In genomic region chr12:93407963-93408283, GRCh38 we compare ENCODE assay signal across 8 cellular contexts.
"Had no signal": no experiment of that assay in that cellular context is flagged by ENCODE, and none has a peak within 500 bp of the region (broad histone marks: within the 10 kb centered on the region; RNA-seq: fewer than 3 reads in every experiment).

No MANE protein-coding gene starts in this region.

- H3K27me3 ChIP-seq: body of pancreas, gastrocnemius medialis, thyroid gland had no signal

- H3K27ac ChIP-seq: body of pancreas, thyroid gland had no signal

- H3K4me3 ChIP-seq: body of pancreas, gastrocnemius medialis, skin epidermis, thyroid gland had no signal

- H3K36me3 ChIP-seq: gastrocnemius medialis, thyroid gland had no signal

- H3K9me3 ChIP-seq: body of pancreas, gastrocnemius medialis, thyroid gland had no signal

- DNase-seq: body of pancreas; effector memory CD4-positive, alpha-beta T cell; gastrocnemius medialis; kidney; SHP77; stimulated activated CD4-positive, alpha-beta T cell treated with anti-CD3 and anti-CD28 coated beads, Interleukin-4, amount 100 ng/mL, for 4 hours; thyroid gland had no signal

- ATAC-seq: body of pancreas, gastrocnemius medialis had no signal

- H3K4me1 ChIP-seq: thyroid gland had no signal
